In the genomic region with DNA sequence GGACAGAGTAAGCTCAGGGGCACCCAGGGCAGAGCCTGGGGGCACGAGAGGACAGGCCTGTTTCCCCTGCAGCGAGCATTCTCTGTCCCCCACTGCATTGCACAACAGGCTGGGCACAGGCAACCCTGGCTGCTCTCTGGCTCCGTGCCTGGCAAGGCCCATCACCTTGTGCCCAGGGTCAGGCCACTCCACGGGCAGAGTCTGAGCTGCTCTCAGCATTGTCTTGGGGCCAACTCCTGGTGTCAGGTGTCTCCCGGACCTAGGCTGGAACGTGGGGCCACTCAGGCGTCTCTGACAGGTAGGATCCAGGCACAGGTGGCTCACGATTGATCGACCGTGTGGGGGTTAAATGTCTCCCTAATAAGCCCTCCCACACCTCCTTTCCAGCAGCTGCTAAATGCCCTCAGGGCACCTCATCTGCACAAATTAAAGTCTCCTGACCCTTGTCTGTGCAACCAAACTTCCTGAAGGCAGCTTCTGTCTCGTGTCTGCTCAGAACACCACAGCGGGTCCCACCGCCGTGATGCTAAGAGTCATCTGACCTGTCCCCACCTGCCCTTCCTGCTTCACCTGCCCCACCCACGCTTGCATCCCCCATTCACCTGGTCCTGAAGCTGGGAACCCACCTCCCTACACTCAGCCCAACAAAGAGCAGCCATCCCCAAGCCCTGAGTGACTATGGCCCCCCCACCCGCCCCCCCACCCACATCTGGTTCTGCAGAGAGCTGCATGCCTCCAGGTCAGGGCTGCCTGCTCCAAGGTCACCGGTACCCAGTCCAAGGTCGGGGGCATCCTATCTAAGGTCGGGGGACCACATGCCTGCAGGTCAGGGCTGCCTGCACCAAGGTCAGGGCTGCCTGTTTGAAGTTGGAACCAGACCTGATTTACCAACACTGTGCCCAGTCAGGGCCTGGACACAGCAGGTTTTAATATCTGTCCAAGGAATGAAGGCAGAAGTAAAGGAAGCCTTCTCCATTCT, we compare ENCODE assay signal across 1 cellular context.
TF ChIP-seq lines count a peak whose summit lies in the region.

No MANE protein-coding gene starts in this region.

TF ChIP-seq in H1, 55 proteins besides CTCF, POLR2A, EP300 and RAD21:
- no peak for TF ChIP-seq SP1 (IDR thresholded peaks at IDR 0.05; ENCODE audit: low read depth, low read length)
- TF ChIP-seq CEBPB (IDR thresholded peaks at IDR 0.05; ENCODE audit: low read depth, low read length): no peak
- TF ChIP-seq CBX8 (IDR thresholded peaks at IDR 0.05; ENCODE audit: borderline replicate concordance, low read depth, low read length): no peak
- TF ChIP-seq MAFK (IDR thresholded peaks at IDR 0.05; ENCODE audit: low read depth, low read length): no peak
- no peak for TF ChIP-seq KDM5A (IDR thresholded peaks at IDR 0.05; ENCODE audit: low read length)
- no peak for TF ChIP-seq NANOG (IDR thresholded peaks at IDR 0.05; ENCODE audit: insufficient read depth, low read depth, low read length, poor library complexity, severe bottlenecking)
- no peak for TF ChIP-seq SRF (IDR thresholded peaks at IDR 0.05; ENCODE audit: low read depth, low read length)
- TF ChIP-seq HDAC6 (IDR thresholded peaks at IDR 0.05; ENCODE audit: low read depth, low read length): no peak
- TF ChIP-seq YY1 (IDR thresholded peaks at IDR 0.05; ENCODE audit: low read depth, low read length): no peak
- no peak for TF ChIP-seq TBP (IDR thresholded peaks at IDR 0.05; ENCODE audit: low read depth, low read length)
- TF ChIP-seq SIN3A (conservative IDR thresholded peaks at IDR 0.05 in 1 of 2, IDR thresholded peaks at IDR 0.05 in 1 of 2; ENCODE audit: low read depth in 1 of 2, low read length in 2 of 2): no peak
- TF ChIP-seq, protein P1, sequence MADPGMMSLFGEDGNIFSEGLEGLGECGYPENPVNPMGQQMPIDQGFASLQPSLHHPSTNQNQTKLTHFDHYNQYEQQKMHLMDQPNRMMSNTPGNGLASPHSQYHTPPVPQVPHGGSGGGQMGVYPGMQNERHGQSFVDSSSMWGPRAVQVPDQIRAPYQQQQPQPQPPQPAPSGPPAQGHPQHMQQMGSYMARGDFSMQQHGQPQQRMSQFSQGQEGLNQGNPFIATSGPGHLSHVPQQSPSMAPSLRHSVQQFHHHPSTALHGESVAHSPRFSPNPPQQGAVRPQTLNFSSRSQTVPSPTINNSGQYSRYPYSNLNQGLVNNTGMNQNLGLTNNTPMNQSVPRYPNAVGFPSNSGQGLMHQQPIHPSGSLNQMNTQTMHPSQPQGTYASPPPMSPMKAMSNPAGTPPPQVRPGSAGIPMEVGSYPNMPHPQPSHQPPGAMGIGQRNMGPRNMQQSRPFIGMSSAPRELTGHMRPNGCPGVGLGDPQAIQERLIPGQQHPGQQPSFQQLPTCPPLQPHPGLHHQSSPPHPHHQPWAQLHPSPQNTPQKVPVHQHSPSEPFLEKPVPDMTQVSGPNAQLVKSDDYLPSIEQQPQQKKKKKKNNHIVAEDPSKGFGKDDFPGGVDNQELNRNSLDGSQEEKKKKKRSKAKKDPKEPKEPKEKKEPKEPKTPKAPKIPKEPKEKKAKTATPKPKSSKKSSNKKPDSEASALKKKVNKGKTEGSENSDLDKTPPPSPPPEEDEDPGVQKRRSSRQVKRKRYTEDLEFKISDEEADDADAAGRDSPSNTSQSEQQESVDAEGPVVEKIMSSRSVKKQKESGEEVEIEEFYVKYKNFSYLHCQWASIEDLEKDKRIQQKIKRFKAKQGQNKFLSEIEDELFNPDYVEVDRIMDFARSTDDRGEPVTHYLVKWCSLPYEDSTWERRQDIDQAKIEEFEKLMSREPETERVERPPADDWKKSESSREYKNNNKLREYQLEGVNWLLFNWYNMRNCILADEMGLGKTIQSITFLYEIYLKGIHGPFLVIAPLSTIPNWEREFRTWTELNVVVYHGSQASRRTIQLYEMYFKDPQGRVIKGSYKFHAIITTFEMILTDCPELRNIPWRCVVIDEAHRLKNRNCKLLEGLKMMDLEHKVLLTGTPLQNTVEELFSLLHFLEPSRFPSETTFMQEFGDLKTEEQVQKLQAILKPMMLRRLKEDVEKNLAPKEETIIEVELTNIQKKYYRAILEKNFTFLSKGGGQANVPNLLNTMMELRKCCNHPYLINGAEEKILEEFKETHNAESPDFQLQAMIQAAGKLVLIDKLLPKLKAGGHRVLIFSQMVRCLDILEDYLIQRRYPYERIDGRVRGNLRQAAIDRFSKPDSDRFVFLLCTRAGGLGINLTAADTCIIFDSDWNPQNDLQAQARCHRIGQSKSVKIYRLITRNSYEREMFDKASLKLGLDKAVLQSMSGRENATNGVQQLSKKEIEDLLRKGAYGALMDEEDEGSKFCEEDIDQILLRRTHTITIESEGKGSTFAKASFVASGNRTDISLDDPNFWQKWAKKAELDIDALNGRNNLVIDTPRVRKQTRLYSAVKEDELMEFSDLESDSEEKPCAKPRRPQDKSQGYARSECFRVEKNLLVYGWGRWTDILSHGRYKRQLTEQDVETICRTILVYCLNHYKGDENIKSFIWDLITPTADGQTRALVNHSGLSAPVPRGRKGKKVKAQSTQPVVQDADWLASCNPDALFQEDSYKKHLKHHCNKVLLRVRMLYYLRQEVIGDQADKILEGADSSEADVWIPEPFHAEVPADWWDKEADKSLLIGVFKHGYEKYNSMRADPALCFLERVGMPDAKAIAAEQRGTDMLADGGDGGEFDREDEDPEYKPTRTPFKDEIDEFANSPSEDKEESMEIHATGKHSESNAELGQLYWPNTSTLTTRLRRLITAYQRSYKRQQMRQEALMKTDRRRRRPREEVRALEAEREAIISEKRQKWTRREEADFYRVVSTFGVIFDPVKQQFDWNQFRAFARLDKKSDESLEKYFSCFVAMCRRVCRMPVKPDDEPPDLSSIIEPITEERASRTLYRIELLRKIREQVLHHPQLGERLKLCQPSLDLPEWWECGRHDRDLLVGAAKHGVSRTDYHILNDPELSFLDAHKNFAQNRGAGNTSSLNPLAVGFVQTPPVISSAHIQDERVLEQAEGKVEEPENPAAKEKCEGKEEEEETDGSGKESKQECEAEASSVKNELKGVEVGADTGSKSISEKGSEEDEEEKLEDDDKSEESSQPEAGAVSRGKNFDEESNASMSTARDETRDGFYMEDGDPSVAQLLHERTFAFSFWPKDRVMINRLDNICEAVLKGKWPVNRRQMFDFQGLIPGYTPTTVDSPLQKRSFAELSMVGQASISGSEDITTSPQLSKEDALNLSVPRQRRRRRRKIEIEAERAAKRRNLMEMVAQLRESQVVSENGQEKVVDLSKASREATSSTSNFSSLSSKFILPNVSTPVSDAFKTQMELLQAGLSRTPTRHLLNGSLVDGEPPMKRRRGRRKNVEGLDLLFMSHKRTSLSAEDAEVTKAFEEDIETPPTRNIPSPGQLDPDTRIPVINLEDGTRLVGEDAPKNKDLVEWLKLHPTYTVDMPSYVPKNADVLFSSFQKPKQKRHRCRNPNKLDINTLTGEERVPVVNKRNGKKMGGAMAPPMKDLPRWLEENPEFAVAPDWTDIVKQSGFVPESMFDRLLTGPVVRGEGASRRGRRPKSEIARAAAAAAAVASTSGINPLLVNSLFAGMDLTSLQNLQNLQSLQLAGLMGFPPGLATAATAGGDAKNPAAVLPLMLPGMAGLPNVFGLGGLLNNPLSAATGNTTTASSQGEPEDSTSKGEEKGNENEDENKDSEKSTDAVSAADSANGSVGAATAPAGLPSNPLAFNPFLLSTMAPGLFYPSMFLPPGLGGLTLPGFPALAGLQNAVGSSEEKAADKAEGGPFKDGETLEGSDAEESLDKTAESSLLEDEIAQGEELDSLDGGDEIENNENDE (IDR thresholded peaks at IDR 0.05; ENCODE audit: insufficient replicate concordance, low read length): no peak
- no peak for TF ChIP-seq CREB1 (IDR thresholded peaks at IDR 0.05)
- no peak for TF ChIP-seq TCF12 (IDR thresholded peaks at IDR 0.05; ENCODE audit: low read depth, low read length)
- no peak for TF ChIP-seq MAX (IDR thresholded peaks at IDR 0.05)
- no peak for TF ChIP-seq CHD2 (IDR thresholded peaks at IDR 0.05; ENCODE audit: low read length)
- TF ChIP-seq SUZ12 (IDR thresholded peaks at IDR 0.05; ENCODE audit: low read length): no peak
- no peak for TF ChIP-seq SP2 (IDR thresholded peaks at IDR 0.05; ENCODE audit: low read length)
- TF ChIP-seq SAP30 (IDR thresholded peaks at IDR 0.05; ENCODE audit: insufficient read depth, insufficient replicate concordance, low read length): no peak
- no peak for TF ChIP-seq RBBP5 (IDR thresholded peaks at IDR 0.05; ENCODE audit: borderline replicate concordance, low read depth, low read length)
TF ChIP-seq in H1: peak in this region for 0.
